Comparison of ENCODE assay signal across 1 cellular context in the genomic region with DNA sequence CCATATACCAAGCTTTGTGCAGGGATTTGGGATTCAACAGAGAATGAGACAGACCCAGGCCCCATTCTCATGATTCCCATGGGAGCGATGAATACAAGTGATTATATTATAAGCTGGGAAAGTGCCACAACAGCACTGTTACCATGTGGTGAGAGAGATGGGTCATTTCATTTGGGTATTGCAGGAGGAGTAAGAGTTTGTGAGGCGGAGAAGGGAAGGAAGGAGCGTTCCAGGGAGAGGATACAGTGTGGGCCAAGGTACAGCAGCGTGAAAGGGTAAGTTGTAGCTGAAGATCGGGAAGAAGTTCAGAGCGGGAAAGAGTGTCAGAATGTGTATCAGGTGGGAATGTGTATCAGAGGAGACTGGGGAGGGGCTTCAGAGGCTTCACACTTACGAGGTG.
TF ChIP-seq lines count a peak whose summit lies in the region.

No MANE protein-coding gene starts in this region.

TF ChIP-seq in H1, 55 proteins besides CTCF, POLR2A, EP300 and RAD21:
- TF ChIP-seq POU5F1 (IDR thresholded peaks at IDR 0.05; ENCODE audit: low read depth, low read length), result no peak
- TF ChIP-seq CBX5 (IDR thresholded peaks at IDR 0.05; ENCODE audit: low read depth, low read length), result no peak
- no peak for TF ChIP-seq SUZ12 (IDR thresholded peaks at IDR 0.05; ENCODE audit: low read length)
- no peak for TF ChIP-seq CREB1 (IDR thresholded peaks at IDR 0.05)
- TF ChIP-seq POLR2AphosphoS5 (IDR thresholded peaks at IDR 0.05; ENCODE audit: low read depth, low read length), result no peak
- no peak for TF ChIP-seq RNF2 (IDR thresholded peaks at IDR 0.05; ENCODE audit: borderline replicate concordance, low read depth, low read length, missing control alignments, poor library complexity, severe bottlenecking)
- no peak for TF ChIP-seq JUN (IDR thresholded peaks at IDR 0.05; ENCODE audit: low read depth, low read length)
- TF ChIP-seq HDAC2 (IDR thresholded peaks at IDR 0.05; ENCODE audit: borderline replicate concordance in 1 of 2, low read depth in 2 of 2, low read length in 2 of 2), result no peak
- no peak for TF ChIP-seq RBBP5 (IDR thresholded peaks at IDR 0.05; ENCODE audit: borderline replicate concordance, low read depth, low read length)
- TF ChIP-seq HDAC6 (IDR thresholded peaks at IDR 0.05; ENCODE audit: low read depth, low read length), result no peak
- no peak for TF ChIP-seq TAF1 (IDR thresholded peaks at IDR 0.05; ENCODE audit: low read depth, low read length)
- TF ChIP-seq TBP (IDR thresholded peaks at IDR 0.05; ENCODE audit: low read depth, low read length), result no peak
- no peak for TF ChIP-seq RFX5 (IDR thresholded peaks at IDR 0.05; ENCODE audit: borderline replicate concordance, low read depth, low read length)
- TF ChIP-seq PHF8 (conservative IDR thresholded peaks at IDR 0.05; ENCODE audit: low read depth, low read length), result no peak
